ENCODE assay signal across 1 cellular context in the genomic region with DNA sequence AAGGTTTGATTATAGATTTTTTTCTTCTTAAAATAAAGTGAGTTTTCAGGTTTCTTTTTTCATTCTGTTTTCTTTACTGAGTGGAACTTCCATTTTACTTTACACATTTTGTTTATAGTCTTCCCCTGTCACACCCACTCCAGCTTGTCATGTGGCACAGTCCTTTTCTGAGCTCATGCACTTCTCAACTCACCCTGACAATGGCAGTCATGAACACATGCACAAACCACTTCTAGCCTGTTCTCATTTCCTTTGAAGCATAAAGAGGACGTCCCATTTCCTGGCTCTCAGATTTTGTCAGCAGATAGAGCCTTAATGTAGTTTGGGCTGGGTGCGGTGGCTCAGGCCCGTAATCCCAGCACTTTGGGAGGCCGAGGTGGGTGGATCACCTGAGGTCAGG.
TF ChIP-seq lines count a peak whose summit lies in the region.

No MANE protein-coding gene starts in this region.

TF ChIP-seq in GM23338, 12 proteins besides CTCF, POLR2A, EP300 and RAD21 (continued from another document):
- TF ChIP-seq ZNF331 (CRISPR knock-in tag; IDR thresholded peaks at IDR 0.05; ENCODE audit: low read depth): no peak
- no peak for TF ChIP-seq POLR2AphosphoS5 (IDR thresholded peaks at IDR 0.05; ENCODE audit: low read depth)
- TF ChIP-seq STAT1 (IDR thresholded peaks at IDR 0.05; ENCODE audit: unreplicated experiment): no peak
- TF ChIP-seq, protein P1, sequence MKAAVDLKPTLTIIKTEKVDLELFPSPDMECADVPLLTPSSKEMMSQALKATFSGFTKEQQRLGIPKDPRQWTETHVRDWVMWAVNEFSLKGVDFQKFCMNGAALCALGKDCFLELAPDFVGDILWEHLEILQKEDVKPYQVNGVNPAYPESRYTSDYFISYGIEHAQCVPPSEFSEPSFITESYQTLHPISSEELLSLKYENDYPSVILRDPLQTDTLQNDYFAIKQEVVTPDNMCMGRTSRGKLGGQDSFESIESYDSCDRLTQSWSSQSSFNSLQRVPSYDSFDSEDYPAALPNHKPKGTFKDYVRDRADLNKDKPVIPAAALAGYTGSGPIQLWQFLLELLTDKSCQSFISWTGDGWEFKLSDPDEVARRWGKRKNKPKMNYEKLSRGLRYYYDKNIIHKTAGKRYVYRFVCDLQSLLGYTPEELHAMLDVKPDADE (IDR thresholded peaks at IDR 0.05): no peak
- TF ChIP-seq, protein P2, sequence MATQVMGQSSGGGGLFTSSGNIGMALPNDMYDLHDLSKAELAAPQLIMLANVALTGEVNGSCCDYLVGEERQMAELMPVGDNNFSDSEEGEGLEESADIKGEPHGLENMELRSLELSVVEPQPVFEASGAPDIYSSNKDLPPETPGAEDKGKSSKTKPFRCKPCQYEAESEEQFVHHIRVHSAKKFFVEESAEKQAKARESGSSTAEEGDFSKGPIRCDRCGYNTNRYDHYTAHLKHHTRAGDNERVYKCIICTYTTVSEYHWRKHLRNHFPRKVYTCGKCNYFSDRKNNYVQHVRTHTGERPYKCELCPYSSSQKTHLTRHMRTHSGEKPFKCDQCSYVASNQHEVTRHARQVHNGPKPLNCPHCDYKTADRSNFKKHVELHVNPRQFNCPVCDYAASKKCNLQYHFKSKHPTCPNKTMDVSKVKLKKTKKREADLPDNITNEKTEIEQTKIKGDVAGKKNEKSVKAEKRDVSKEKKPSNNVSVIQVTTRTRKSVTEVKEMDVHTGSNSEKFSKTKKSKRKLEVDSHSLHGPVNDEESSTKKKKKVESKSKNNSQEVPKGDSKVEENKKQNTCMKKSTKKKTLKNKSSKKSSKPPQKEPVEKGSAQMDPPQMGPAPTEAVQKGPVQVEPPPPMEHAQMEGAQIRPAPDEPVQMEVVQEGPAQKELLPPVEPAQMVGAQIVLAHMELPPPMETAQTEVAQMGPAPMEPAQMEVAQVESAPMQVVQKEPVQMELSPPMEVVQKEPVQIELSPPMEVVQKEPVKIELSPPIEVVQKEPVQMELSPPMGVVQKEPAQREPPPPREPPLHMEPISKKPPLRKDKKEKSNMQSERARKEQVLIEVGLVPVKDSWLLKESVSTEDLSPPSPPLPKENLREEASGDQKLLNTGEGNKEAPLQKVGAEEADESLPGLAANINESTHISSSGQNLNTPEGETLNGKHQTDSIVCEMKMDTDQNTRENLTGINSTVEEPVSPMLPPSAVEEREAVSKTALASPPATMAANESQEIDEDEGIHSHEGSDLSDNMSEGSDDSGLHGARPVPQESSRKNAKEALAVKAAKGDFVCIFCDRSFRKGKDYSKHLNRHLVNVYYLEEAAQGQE (IDR thresholded peaks at IDR 0.05; ENCODE audit: unreplicated experiment): no peak
- TF ChIP-seq JUNB (IDR thresholded peaks at IDR 0.05; ENCODE audit: unreplicated experiment): no peak
- TF ChIP-seq NANOG (IDR thresholded peaks at IDR 0.05; ENCODE audit: borderline replicate concordance): no peak
- no peak for TF ChIP-seq ZNF114 (CRISPR knock-in tag; IDR thresholded peaks at IDR 0.05)
